In the genomic region with DNA sequence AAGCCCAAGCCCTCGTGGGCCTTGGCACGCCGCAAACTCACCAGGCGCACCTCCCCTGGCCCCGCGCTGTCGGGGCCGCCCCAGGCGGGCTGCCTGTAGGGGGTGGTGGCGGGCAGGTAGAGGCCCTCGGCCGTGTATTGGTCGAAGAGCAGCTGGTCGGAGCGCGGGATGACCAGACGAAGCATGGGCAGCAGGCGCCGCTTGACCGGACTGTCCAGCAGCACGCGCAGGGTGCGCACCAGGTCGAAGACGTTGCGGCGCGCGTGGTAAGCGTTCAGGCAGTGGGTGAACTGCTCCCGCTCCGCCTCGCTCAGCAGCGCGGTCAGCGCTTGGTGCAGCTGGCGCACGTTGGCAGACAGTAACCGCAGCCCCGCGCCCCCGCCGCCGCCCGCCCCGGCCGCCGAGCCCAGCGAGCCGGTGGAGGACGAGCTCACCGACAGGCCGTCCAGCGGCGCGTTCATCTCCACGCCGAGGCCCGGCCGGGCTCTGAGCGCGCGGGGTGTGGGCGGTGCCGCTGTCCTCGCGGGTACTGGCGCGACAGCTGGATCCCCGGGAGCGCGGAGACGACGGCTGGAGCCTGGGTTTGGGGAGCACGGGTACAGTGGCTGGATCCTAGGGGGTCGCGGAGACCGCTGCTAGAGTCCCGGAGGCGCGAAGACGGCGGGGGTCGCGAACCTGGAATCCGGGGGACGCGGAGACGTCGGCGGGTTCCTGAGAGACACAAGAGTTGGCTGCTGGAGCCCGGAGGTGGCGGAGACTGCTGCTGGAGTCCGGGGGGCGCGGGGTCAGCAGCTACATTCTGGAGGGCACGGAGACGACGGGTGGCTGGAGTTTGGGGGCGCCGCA, we compare ENCODE assay signal across 8 cellular contexts. TPM values are rescaled to one million over a fixed set of nuclear protein-coding genes. Genes with fewer than 3 reads are reported as not detected.
A peak's percentile ranks its signal among the peaks of the same experiment; 100 is the strongest.
DNase-seq lines count a peak whose midpoint lies in the region; ATAC-seq and TF ChIP-seq lines count a peak whose summit lies in the region.

No MANE protein-coding gene starts in this region.

- H3K9me3 ChIP-seq in OCI-LY3 (ENCODE audit: insufficient read depth, low read length) (no peaks in the 10 kb centered on the region), neuronal stem cell (replicated peaks in 1 of 2; ENCODE audit: control insufficient read depth in 2 of 2, insufficient read depth in 1 of 2, low read depth in 1 of 2, low read length in 2 of 2) (no peaks in the 10 kb centered on the region), uterus (no peaks in the 10 kb centered on the region)

- H3K27me3 ChIP-seq in OCI-LY3 (ENCODE audit: low read depth, low read length) (peaks cover 18% of the 10 kb centered on the region), neuronal stem cell (ENCODE audit: control insufficient read depth in 3 of 3, insufficient read depth in 3 of 3, low read depth in 1 of 3, low read length in 3 of 3) (peaks cover 0 to 12% (median 3%) of the 10 kb centered on the region in 3 experiments), uterus (no peaks in the 10 kb centered on the region)

- peak overlapping the region; percentile 86 for H3K4me2 ChIP-seq in OCI-LY3 (ENCODE audit: low read length)
- peak overlapping the region; percentile 88 for H3K4me2 ChIP-seq in neuronal stem cell (ENCODE audit: insufficient read depth, low read length, poor library complexity, severe bottlenecking)

- peak overlapping the region; percentile 71 for H3K18ac ChIP-seq in neuronal stem cell (ENCODE audit: low read length)

- peaks cover 54% of the 10 kb centered on the region for H3K79me2 ChIP-seq in OCI-LY3 (ENCODE audit: low read length)

- H3K4me3 Mint-ChIP-seq in activated naive CD4-positive, alpha-beta T cell treated with anti-CD3 and anti-CD28 coated beads for 36 hours = peak overlapping the region; percentile 73

- peak overlapping the region; percentile 67 for H3K23ac ChIP-seq in neuronal stem cell (ENCODE audit: low read depth, low read length, poor library complexity)

- CTCF ChIA-PET in GM10248 (lab: Yijun Ruan, JAX) = interaction anchor here (0.7 to 5.4 kb wide), 7 partner anchors 13 to 149 kb away, joined by 3 to 39 read pairs (median 4); no protein-coding TSS in a partner anchor
- CTCF ChIA-PET in activated naive CD4-positive, alpha-beta T cell treated with anti-CD3 and anti-CD28 coated beads for 36 hours (lab: Charles Lee) = interaction anchor here (0.6 to 1.8 kb wide), 12 partner anchors 12 to 297 kb away, joined by 3 to 7 read pairs (median 4); no protein-coding TSS in a partner anchor

- peaks cover 5% of the 10 kb centered on the region for H3K4me1 Mint-ChIP-seq in activated naive CD4-positive, alpha-beta T cell treated with anti-CD3 and anti-CD28 coated beads for 36 hours (ENCODE audit: low read depth)

- H3K4me1 ChIP-seq in OCI-LY3 (ENCODE audit: low read length) = peaks cover 53% of the 10 kb centered on the region
- H3K4me1 ChIP-seq in neuronal stem cell (ENCODE audit: control insufficient read depth in 2 of 2, insufficient read depth in 1 of 2, low read depth in 1 of 2, low read length in 2 of 2) = peaks cover 22 to 29% of the 10 kb centered on the region in 2 donors
- H3K4me1 ChIP-seq in uterus = no peaks in the 10 kb centered on the region

- intact Hi-C loops in activated naive CD4-positive, alpha-beta T cell treated with anti-CD3 and anti-CD28 coated beads for 36 hours (cut with micrococcal nuclease) = loop anchor here (1.0 kb wide), 3 partner anchors 83 to 149 kb away; partner anchors contain the start of gene ATP6V1G1
- intact Hi-C loops in uterus (cut with DNase I; ENCODE audit: low total_unique reads) = no loop called here

- no peak overlapping the region for H4K8ac ChIP-seq in neuronal stem cell (ENCODE audit: low read depth, low read length)

- H3K36me3 ChIP-seq in OCI-LY3 (replicated peaks; ENCODE audit: low read depth, low read length) (peaks cover 4% of the 10 kb centered on the region), neuronal stem cell (replicated peaks in 1 of 2; ENCODE audit: control insufficient read depth in 2 of 2, insufficient read depth in 2 of 2, low read length in 2 of 2) (no peaks in the 10 kb centered on the region), uterus (no peaks in the 10 kb centered on the region)

- ATAC-seq in HG03439 (IDR thresholded peaks at IDR 0.05; ENCODE audit: unreplicated experiment) = no peak

- no peak overlapping the region for H2BK120ac ChIP-seq in neuronal stem cell (ENCODE audit: low read depth, low read length)

- H3K9me3 Mint-ChIP-seq in activated naive CD4-positive, alpha-beta T cell treated with anti-CD3 and anti-CD28 coated beads for 36 hours = no peaks in the 10 kb centered on the region

- no peak overlapping the region for H3K14ac ChIP-seq in neuronal stem cell (ENCODE audit: low read length)

- H3K79me1 ChIP-seq in neuronal stem cell (ENCODE audit: low read depth, low read length) = no peaks in the 10 kb centered on the region

- H3K27ac ChIP-seq in OCI-LY3 (ENCODE audit: low read length) = no peak overlapping the region; the same call in 1 of the 2 replicates
- H3K27ac ChIP-seq in neuronal stem cell (replicated peaks; ENCODE audit: low read length) = no peak overlapping the region
- peak overlapping the region; percentile 78 to 80 for H3K27ac ChIP-seq in uterus

- H3K4ac ChIP-seq in neuronal stem cell (ENCODE audit: low read length) = no peak overlapping the region

- H2BK5ac ChIP-seq in neuronal stem cell (ENCODE audit: low read length) = no peak overlapping the region

- peaks cover 15% of the 10 kb centered on the region for H3K27me3 Mint-ChIP-seq in activated naive CD4-positive, alpha-beta T cell treated with anti-CD3 and anti-CD28 coated beads for 36 hours (ENCODE audit: low read depth)

- H3K36me3 Mint-ChIP-seq in activated naive CD4-positive, alpha-beta T cell treated with anti-CD3 and anti-CD28 coated beads for 36 hours (ENCODE audit: low read depth) = no peaks in the 10 kb centered on the region

- H2BK15ac ChIP-seq in neuronal stem cell (ENCODE audit: low read length) = no peak overlapping the region

- TF ChIP-seq CTCF in GM10248 (IDR thresholded peaks at IDR 0.05; ENCODE audit: control extremely low read depth, extremely low read depth, low read depth, missing control alignments) = peak; percentile 29
- no peak for TF ChIP-seq CTCF in OCI-LY3 (IDR thresholded peaks at IDR 0.05; ENCODE audit: low read depth, low read length)
- peak; percentile 24 to 50 (median 44) for TF ChIP-seq CTCF in uterus (IDR thresholded peaks at IDR 0.05)

- no peaks in the 10 kb centered on the region for H4K20me1 ChIP-seq in OCI-LY3 (ENCODE audit: insufficient read depth, low read length)

- no peak overlapping the region for H2BK12ac ChIP-seq in neuronal stem cell (ENCODE audit: low read length)

- H2AK5ac ChIP-seq in neuronal stem cell (ENCODE audit: low read depth, low read length) = peak overlapping the region; percentile 48

- H3K9ac ChIP-seq in OCI-LY3 (ENCODE audit: low read length) (peak overlapping the region; percentile 59), neuronal stem cell (ENCODE audit: low read depth, low read length, poor library complexity) (peak overlapping the region; percentile 71)

- TF ChIP-seq POLR2A in uterus (IDR thresholded peaks at IDR 0.05) = no peak

- H4K91ac ChIP-seq in neuronal stem cell (ENCODE audit: low read depth, low read length, poor library complexity) = no peak overlapping the region

- no CpG with 5 or more reads among the region's 101 CpGs for WGBS in neuronal stem cell (ENCODE audit: extremely low coverage in 2 of 2, insufficient read length in 2 of 2, insufficient replicate concordance in 1 of 2), 2 donors

- peak; percentile 35 for DNase-seq in GM10248 (ENCODE audit: extremely low spot score)
- peak; percentile 22 for DNase-seq in activated naive CD4-positive, alpha-beta T cell treated with anti-CD3 and anti-CD28 coated beads for 36 hours
- peak; percentile 55 for DNase-seq in germinal center (ENCODE audit: low spot score)
- peak; percentile 55 for DNase-seq in neuronal stem cell (ENCODE audit: low spot score)
- DNase-seq in uterus = peak; percentile 52 to 55
- no peak for DNase-seq in NCI-H128 (lab: John Stamatoyannopoulos, UW; ENCODE audit: unreplicated experiment)

- H3K4me3 ChIP-seq in OCI-LY3 (ENCODE audit: low read length) = peak overlapping the region; percentile 91
- H3K4me3 ChIP-seq in neuronal stem cell (ENCODE audit: low read length in 2 of 2) = peak overlapping the region; percentile 59 to 86
- H3K4me3 ChIP-seq in uterus = peak overlapping the region; percentile 52 to 70

- POLR2A ChIA-PET in GM10248 (lab: Yijun Ruan, JAX) = no interaction called here

- H3K27ac Mint-ChIP-seq in activated naive CD4-positive, alpha-beta T cell treated with anti-CD3 and anti-CD28 coated beads for 36 hours = no peak overlapping the region

- H2AFZ ChIP-seq in OCI-LY3 (ENCODE audit: low read depth, low read length) = no peak overlapping the region
- H2AFZ ChIP-seq in neuronal stem cell (ENCODE audit: low read length) = peak overlapping the region; percentile 84

RNA-seq across cellular contexts. Expression of gene WHRN, which starts 0.7 kb away (rescaled TPM):
- 1 to 10 TPM; 1.9 to 2.1 TPM for total RNA-seq in activated naive CD4-positive, alpha-beta T cell treated with anti-CD3 and anti-CD28 coated beads for 36 hours
- polyA plus RNA-seq in neuronal stem cell (2013, experiment 1 of 2) = 13.8 TPM
- 14.4 TPM for polyA plus RNA-seq in neuronal stem cell (2013, experiment 2 of 2)
- total RNA-seq in uterus = 10 to 100 TPM in 2 of 4 donors, 1 to 10 TPM in 2; 4.0 to 32.3 (median 20.2) TPM

Comparison
In these comparisons a context has a peak if more than half of its experiments do, and no peak if none do; other contexts are left out.
1. H3K27ac ChIP-seq: peak in uterus (2 of 2); none in OCI-LY3 (single experiment) and neuronal stem cell (single experiment).
2. Peak in every context shown above with its lines, with median percentiles within 50 percentile points of each other: H3K4me3 ChIP-seq.